In the genomic region with DNA sequence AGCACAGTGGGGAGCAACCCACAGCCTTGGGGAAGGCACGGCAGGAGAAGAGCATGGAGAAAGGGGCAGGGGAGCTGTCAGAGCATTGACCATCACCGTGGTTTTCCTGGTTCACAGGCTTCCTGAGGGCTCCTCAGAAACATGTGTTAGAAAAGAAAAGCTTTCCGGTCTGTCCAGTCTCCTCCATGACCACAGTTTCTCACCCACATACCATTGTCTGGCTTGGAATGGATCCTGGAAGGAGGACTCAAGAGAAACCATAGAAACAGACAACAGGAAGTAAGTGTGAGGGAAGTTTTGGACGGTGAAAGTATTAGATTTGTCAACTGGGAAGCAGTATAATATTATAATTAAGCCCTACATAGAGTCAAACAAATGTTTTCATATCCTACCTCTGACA, we compare ENCODE assay signal across 2 cellular contexts. TPM values are rescaled to one million over a fixed set of nuclear protein-coding genes. Genes with fewer than 3 reads are reported as not detected.
"Had no signal": no experiment of that assay in that cellular context is flagged by ENCODE, and none has a peak within 500 bp of the region (broad histone marks: within the 10 kb centered on the region; RNA-seq: fewer than 3 reads in every experiment).

No MANE protein-coding gene starts in this region.

RNA-seq across cellular contexts. Expression of a gene that starts 16.3 kb away (rescaled TPM):
- total RNA-seq: MCF 10A, PC-9 had no signal
